8 cellular contexts compared by ENCODE assay signal in the genomic region with DNA sequence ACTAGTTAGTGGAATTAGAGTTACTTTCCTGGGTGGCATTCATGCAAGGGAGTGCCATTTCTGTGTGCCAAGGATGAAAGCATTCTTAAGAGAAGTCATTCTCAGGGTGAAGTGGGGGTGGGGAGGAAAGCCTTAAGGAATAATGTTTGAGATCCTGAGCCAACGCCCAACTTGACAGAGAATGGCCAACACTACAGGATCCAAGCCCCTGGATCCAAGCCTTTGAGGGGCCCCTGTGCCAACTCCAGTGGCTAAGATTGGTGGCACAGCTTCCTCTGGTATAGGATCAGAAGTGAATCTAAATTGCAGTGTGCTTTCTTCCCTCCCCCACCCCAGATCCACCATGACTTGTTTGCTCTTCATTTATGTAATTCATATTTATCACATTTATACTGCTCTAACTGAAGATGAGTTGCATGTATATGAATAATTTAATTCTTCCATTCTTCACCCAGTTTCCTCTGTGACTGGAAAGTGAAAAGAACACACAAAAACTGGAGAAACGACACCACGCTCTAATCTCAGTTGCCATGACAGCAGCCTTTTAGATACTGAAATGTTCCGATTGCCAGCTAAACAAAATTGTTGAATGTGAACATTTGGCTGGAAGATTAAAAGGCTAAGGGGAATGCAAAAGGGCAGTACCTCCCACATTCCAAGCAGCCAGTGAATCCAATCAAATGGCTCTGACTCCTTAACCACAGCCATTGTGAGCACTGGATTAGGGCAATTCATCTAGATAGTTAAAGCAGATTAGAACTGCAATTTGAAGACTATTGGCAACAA. TPM values are rescaled to one million over a fixed set of nuclear protein-coding genes. Genes with fewer than 3 reads are reported as not detected.
DNase-seq lines count a peak whose midpoint lies in the region; ATAC-seq and TF ChIP-seq lines count a peak whose summit lies in the region.

No MANE protein-coding gene starts in this region.

- DNase-seq in DMS79 treated with DMSO at 0.1 percent for 48 hours (lab: John Stamatoyannopoulos, UW) (peak; percentile 37), DMS79 (lab: John Stamatoyannopoulos, UW) (no peak), SK-N-DZ (ENCODE audit: low spot score) (peak; percentile 37), foreskin melanocyte (peak; percentile 84), stomach (peak; percentile 55), GM19240 (ENCODE audit: insufficient read length, low spot score) (no peak), sciatic nerve (ENCODE audit: low spot score) (no peak)

- H3K27ac ChIP-seq in stomach, result peak overlapping the region; percentile 88 to 97 (median 93)

- ATAC-seq in GM18511 (IDR thresholded peaks at IDR 0.05; ENCODE audit: unreplicated experiment), result no peak
- no peak for ATAC-seq in sciatic nerve

- TF ChIP-seq POLR2A in stomach (IDR thresholded peaks at IDR 0.05), result no peak

- peaks cover 23 to 88% (median 60%) of the 10 kb centered on the region in 4 donors for H3K4me1 ChIP-seq in stomach

- WGBS in stomach, 5 donors, result 12 to 27% (median 21%) methylated on average over 4 of the region's 4 CpGs

- no peaks in the 10 kb centered on the region for H3K9me3 ChIP-seq in stomach

- no peak for TF ChIP-seq CTCF in stomach (IDR thresholded peaks at IDR 0.05)

- H3K4me3 ChIP-seq in stomach, result peak overlapping the region; percentile 58 to 70 (median 63)

- intact Hi-C loops in stomach (cut with DNase I; ENCODE audit: low total_unique reads), result no loop called here
- intact Hi-C loops in sciatic nerve (cut with DNase I), result loop anchor here (5.0 to 10.0 kb wide), 2 partner anchors 87 to 805 kb away; no protein-coding TSS in a partner anchor

- no peaks in the 10 kb centered on the region for H3K36me3 ChIP-seq in stomach

- peaks cover 0 to 5% (median 0%) of the 10 kb centered on the region in 3 donors for H3K27me3 ChIP-seq in stomach

- no peak for TF ChIP-seq EP300 in stomach (IDR thresholded peaks at IDR 0.05)

RNA-seq across cellular contexts. Expression of a gene that starts 4.5 kb away (rescaled TPM):
- polyA plus RNA-seq in SK-N-DZ (2014; cell fraction: cytosol; rRNA removed), result 13.7 and 15.4 TPM in 2 replicates
- polyA plus RNA-seq in SK-N-DZ (2014; cell fraction: nucleus; rRNA removed), result 19.6 and 20.5 TPM in 2 replicates
- 100 to 1,000 TPM in 1 of 5 donors, 10 to 100 TPM in 4; 19.0 to 386 (median 27.2) TPM for total RNA-seq in stomach
- polyA plus RNA-seq in stomach, result 1 to 10 TPM; 5.5 to 8.7 (median 7.5) TPM
- total RNA-seq in sciatic nerve, result 32.9 TPM

Comparison
In these comparisons a context has a peak if more than half of its experiments do, and no peak if none do; other contexts are left out.
1. DNase-seq: peak in DMS79 treated with DMSO at 0.1 percent for 48 hours (single experiment), SK-N-DZ (single experiment), foreskin melanocyte (single experiment) and stomach (single experiment); none in DMS79 (single experiment), GM19240 (single experiment) and sciatic nerve (single experiment).